8 cellular contexts compared by ENCODE assay signal in the genomic region with DNA sequence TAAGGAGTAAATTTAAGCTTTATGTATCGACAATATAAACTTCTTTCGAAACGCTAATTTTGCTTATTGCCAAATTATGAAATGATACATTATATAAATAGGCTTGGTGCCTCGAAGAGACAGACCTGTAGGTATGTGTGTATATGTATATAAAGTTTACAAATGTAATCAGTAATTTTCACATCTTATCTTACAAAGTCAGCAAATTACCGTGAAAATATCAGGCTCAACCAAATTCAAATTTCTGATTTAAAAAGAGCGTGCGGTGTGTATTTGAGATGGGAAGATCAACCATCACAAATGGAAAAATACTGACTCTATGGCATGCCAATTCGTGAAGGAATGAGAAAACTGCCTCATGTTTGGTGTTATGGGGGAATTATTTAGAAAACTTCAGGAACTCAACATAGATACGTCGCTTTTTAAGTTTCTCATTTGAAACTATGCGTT. TPM values are rescaled to one million over a fixed set of nuclear protein-coding genes. Genes with fewer than 3 reads are reported as not detected.
DNase-seq lines count a peak whose midpoint lies in the region; ATAC-seq, FAIRE-seq and TF ChIP-seq lines count a peak whose summit lies in the region.

No MANE protein-coding gene starts in this region.

- H3K36me3 ChIP-seq in CD8-positive, alpha-beta memory T cell (ENCODE audit: insufficient read depth, low read length), result no peaks in the 10 kb centered on the region
- H3K36me3 ChIP-seq in Panc1 (ENCODE audit: control insufficient read depth, insufficient read depth, low read length), result peaks cover 15% of the 10 kb centered on the region
- no peaks in the 10 kb centered on the region for H3K36me3 ChIP-seq in pancreas

- DNase-seq in CD8-positive, alpha-beta memory T cell, result no peak
- DNase-seq in Panc1 (ENCODE audit: low read depth, low spot score) (no peak), epithelial cell of proximal tubule (ENCODE audit: low read depth) (no peak), pancreas (no peak), ACHN (no peak), SW 1271 (lab: John Stamatoyannopoulos, UW) (no peak)

- no peak for FAIRE-seq in pancreas (lab: Jason Lieb, UNC)

- H3K27ac Mint-ChIP-seq in CD8-positive, alpha-beta memory T cell, result peak overlapping the region; percentile 95 to 99 (median 98)

- H3K4me1 ChIP-seq in CD8-positive, alpha-beta memory T cell (ENCODE audit: insufficient read depth, low read length), result peaks cover 44% of the 10 kb centered on the region
- H3K4me1 ChIP-seq in Panc1 (ENCODE audit: control insufficient read depth, insufficient read depth, low read length) (peaks cover 19% of the 10 kb centered on the region), pancreas (peaks cover 10 to 30% (median 27%) of the 10 kb centered on the region in 3 donors)

- peaks cover 4 to 53% (median 7%) of the 10 kb centered on the region in 3 donors for H3K36me3 Mint-ChIP-seq in CD8-positive, alpha-beta memory T cell

- H3K27me3 Mint-ChIP-seq in CD8-positive, alpha-beta memory T cell, result no peaks in the 10 kb centered on the region

- peak overlapping the region; percentile 88 for H3K27ac ChIP-seq in CD8-positive, alpha-beta memory T cell (ENCODE audit: low read depth, low read length)
- H3K27ac ChIP-seq in Panc1 (ENCODE audit: low read length) (peak overlapping the region; percentile 97), pancreas (peak overlapping the region; percentile 57 to 80 (median 74))

- H3K27me3 ChIP-seq in CD8-positive, alpha-beta memory T cell (ENCODE audit: insufficient read depth, low read length, poor library complexity, severe bottlenecking), result no peaks in the 10 kb centered on the region
- no peaks in the 10 kb centered on the region for H3K27me3 ChIP-seq in Panc1 (ENCODE audit: control insufficient read depth, insufficient read depth, low read length)
- no peaks in the 10 kb centered on the region for H3K27me3 ChIP-seq in pancreas

- intact Hi-C loops in Panc1 (cut with micrococcal nuclease; ENCODE audit: unreplicated experiment), result no loop called here
- intact Hi-C loops in pancreas (cut with DNase I), result no loop called here

- H3K4me1 Mint-ChIP-seq in CD8-positive, alpha-beta memory T cell, result peaks cover 45 to 54% (median 47%) of the 10 kb centered on the region in 3 donors

- TF ChIP-seq CTCF in Panc1 (IDR thresholded peaks at IDR 0.05) (no peak), epithelial cell of proximal tubule (conservative IDR thresholded peaks at IDR 0.05; ENCODE audit: low read depth, low read length) (no peak), pancreas (IDR thresholded peaks at IDR 0.05) (no peak)

- in situ Hi-C loops in Panc1 (cut with HindIII; ENCODE audit: low pct_unique_long_range_greater_than_20kb, low sequenced_read_pairs), result no loop called here
- in situ Hi-C loops in ACHN (cut with HindIII; ENCODE audit: low pct_ligation_motif_present, low pct_unique_long_range_greater_than_20kb, low sequenced_read_pairs), result no loop called here

- H3K9me3 ChIP-seq in CD8-positive, alpha-beta memory T cell (ENCODE audit: low read length), result no peaks in the 10 kb centered on the region
- H3K9me3 ChIP-seq in Panc1 (ENCODE audit: control insufficient read depth, insufficient read depth, low read depth, low read length), result no peaks in the 10 kb centered on the region
- no peaks in the 10 kb centered on the region for H3K9me3 ChIP-seq in pancreas

- TSS peak; percentile 76 for BruUV-seq in Panc1 (replicated peaks; lab: Mats Ljungman, UMichigan)

- POLR2A ChIA-PET in CD8-positive, alpha-beta memory T cell (lab: Charles Lee), result interaction anchor here (1.1 kb wide), 1 partner anchor 87 kb away, joined by 4 read pairs; no protein-coding TSS in a partner anchor
- POLR2A ChIA-PET in Panc1 (lab: Charles Lee), result interaction anchor here (0.6 kb wide), 1 partner anchor 23 kb away, joined by 3 read pairs; no protein-coding TSS in a partner anchor

- H3K4me3 Mint-ChIP-seq in CD8-positive, alpha-beta memory T cell, result peak overlapping the region; percentile 93 to 100 (median 98)

- 13 to 19% methylated on average over 11 of the region's 11 CpGs for WGBS in pancreas, 2 donors

- no peak for ATAC-seq in Panc1
- no peak for ATAC-seq in pancreas
- ATAC-seq in HG02840 (IDR thresholded peaks at IDR 0.05; ENCODE audit: low FRiP score, unreplicated experiment), result no peak
- ATAC-seq in GM21825 (IDR thresholded peaks at IDR 0.05; ENCODE audit: unreplicated experiment), result no peak

- CTCF ChIA-PET in CD8-positive, alpha-beta memory T cell (lab: Charles Lee), result no interaction called here
- CTCF ChIA-PET in Panc1 (lab: Charles Lee), result no interaction called here

- peak overlapping the region; percentile 92 for H3K4me3 ChIP-seq in CD8-positive, alpha-beta memory T cell (ENCODE audit: low read length)
- H3K4me3 ChIP-seq in Panc1 (ENCODE audit: low read depth in 2 of 2, low read length in 2 of 2) (peak overlapping the region; percentile 91 to 99), epithelial cell of proximal tubule (ENCODE audit: low read depth, low read length) (peak overlapping the region; percentile 64), pancreas (peak overlapping the region; percentile 54 to 73 (median 69))

- no peaks in the 10 kb centered on the region for H3K9me3 Mint-ChIP-seq in CD8-positive, alpha-beta memory T cell

RNA-seq across cellular contexts. Expression of a gene that starts 0.5 kb away (rescaled TPM):
- total RNA-seq in CD8-positive, alpha-beta memory T cell, result 10 to 100 TPM; 78.1 to 79.9 TPM
- polyA plus RNA-seq in CD8-positive, alpha-beta memory T cell, result 89.1 TPM
- total RNA-seq in Panc1 (2021; ENCODE audit: unreplicated experiment) (68.8 TPM), epithelial cell of proximal tubule (26.6 and 40.1 TPM in 2 replicates), pancreas (10 to 100 TPM; 23.4 to 29.9 (median 26.7) TPM)
- 72.6 TPM for polyA plus RNA-seq in Panc1 (2012; ENCODE audit: insufficient read length)
- polyA plus RNA-seq in pancreas, result 10 to 100 TPM; 17.2 to 29.6 TPM

RNA-seq across cellular contexts. Expression of a gene that starts 0.6 kb away (rescaled TPM):
- total RNA-seq in CD8-positive, alpha-beta memory T cell, result 10 to 100 TPM; 75.8 to 76.3 TPM
- 151 TPM for polyA plus RNA-seq in CD8-positive, alpha-beta memory T cell
- 56.5 TPM for total RNA-seq in Panc1 (2021; ENCODE audit: unreplicated experiment)
- 31.2 TPM for polyA plus RNA-seq in Panc1 (2012; ENCODE audit: insufficient read length)
- 73.8 and 76.2 TPM in 2 replicates for total RNA-seq in epithelial cell of proximal tubule
- total RNA-seq in pancreas, result 10 to 100 TPM; 11.1 to 26.4 (median 15.8) TPM
- 10 to 100 TPM; 14.0 to 21.8 TPM for polyA plus RNA-seq in pancreas
